Comparison of ENCODE assay signal across 28 cellular contexts in the genomic region with DNA sequence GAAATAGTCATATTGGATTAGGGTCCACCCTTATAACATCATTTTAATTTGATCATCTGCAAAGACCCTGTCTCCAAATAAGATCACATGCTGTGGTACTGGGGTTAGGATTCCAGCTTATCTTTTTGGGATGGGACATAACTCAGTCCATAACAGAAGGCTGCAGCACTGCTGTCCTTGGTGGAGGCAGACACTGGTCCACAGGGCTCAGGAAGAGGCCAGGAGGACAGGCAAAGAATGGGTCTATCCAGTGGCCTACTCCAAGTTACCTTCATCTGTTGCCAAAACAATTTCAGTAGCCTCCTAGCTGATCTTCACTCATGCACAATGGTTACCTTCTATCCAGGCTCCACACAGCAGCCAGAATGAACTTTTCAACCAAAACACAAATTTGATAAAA.
"Had no signal": no experiment of that assay in that cellular context is flagged by ENCODE, and none has a peak within 500 bp of the region (broad histone marks: within the 10 kb centered on the region; RNA-seq: fewer than 3 reads in every experiment).

No MANE protein-coding gene starts in this region.

- H3K36me3 Mint-ChIP-seq: activated naive CD8-positive, alpha-beta T cell had no signal

- H3K27ac ChIP-seq: brain microvascular endothelial cell, foreskin keratinocyte, gastrocnemius medialis had no signal

- H3K36me3 ChIP-seq: brain microvascular endothelial cell, gastrocnemius medialis had no signal

- H3K9me3 ChIP-seq: gastrocnemius medialis had no signal

- DNase-seq: activated CD4-positive, alpha-beta T cell treated with anti-CD3 and anti-CD28 coated beads for 36 hours; activated CD4-positive, alpha-beta T cell treated with anti-CD3 and anti-CD28 coated beads, Interleukin-2, amount 50 U/mL, for 1 hour; activated CD4-positive, alpha-beta T cell treated with anti-CD3 and anti-CD28 coated beads, Interleukin-2, amount 50 U/mL, for 48 hours; activated CD4-positive, CD25-positive, alpha-beta regulatory T cell; activated CD4-positive, CD25-positive, alpha-beta regulatory T cell treated with anti-CD3 and anti-CD28 coated beads, Interleukin-2, amount 50 U/mL, for 72 hours; activated CD8-positive, alpha-beta memory T cell treated with anti-CD3 and anti-CD28 coated beads for 24 hours; activated CD8-positive, alpha-beta T cell treated with anti-CD3 and anti-CD28 coated beads for 36 hours; activated effector memory CD4-positive, alpha-beta T cell treated with Interleukin-2 at 50 U/mL for 16 hours; activated gamma-delta T cell treated with Interleukin-2 at 50 U/mL for 16 hours; activated naive CD4-positive, alpha-beta T cell treated with anti-CD3 and anti-CD28 coated beads, Interleukin-2, amount 50 U/mL, for 16 hours; activated naive CD4-positive, alpha-beta T cell treated with Interleukin-2 at 50 U/mL for 16 hours; activated T-cell treated with anti-CD3 and anti-CD28 coated beads, Interleukin-2, amount 50 U/mL, for 4 hours; amniotic stem cell; anterior cingulate cortex; brain microvascular endothelial cell; caudate nucleus; cortex of kidney; dermis blood vessel endothelial cell; effector CD8-positive, alpha-beta T cell; foreskin keratinocyte; gastrocnemius medialis; glutamatergic neuron; T-helper 1 cell; T-helper 17 cell; T1000 had no signal

- H3K4me1 ChIP-seq: gastrocnemius medialis had no signal

- H3K9me3 Mint-ChIP-seq: activated CD8-positive, alpha-beta T cell treated with anti-CD3 and anti-CD28 coated beads for 36 hours; activated T-cell treated with anti-CD3 and anti-CD28 coated beads, Interleukin-2, amount 50 U/mL, for 4 hours; activated T-helper 17 cell treated with anti-CD3 and anti-CD28 coated beads, Interleukin-2, amount 50 U/mL, for 72 hours; T-helper 2 cell treated with Interferon-gamma antibody and Interleukin-4, amounts not matched to agents 5 μg/mL and 100 μg/mL, for 36 hours had no signal

- H3K4me3 ChIP-seq: gastrocnemius medialis had no signal

- H3K27ac Mint-ChIP-seq: activated CD4-positive, alpha-beta T cell treated with anti-CD3 and anti-CD28 coated beads for 36 hours; activated CD8-positive, alpha-beta T cell treated with anti-CD3 and anti-CD28 coated beads for 36 hours; activated naive CD8-positive, alpha-beta T cell; activated T-helper 17 cell treated with anti-CD3 and anti-CD28 coated beads, Interleukin-2, amount 50 U/mL, for 72 hours; T-helper 17 cell; T-helper 2 cell treated with Interferon-gamma antibody and Interleukin-4, amounts not matched to agents 5 μg/mL and 100 μg/mL, for 36 hours had no signal

- H3K27me3 ChIP-seq: brain microvascular endothelial cell, foreskin keratinocyte, gastrocnemius medialis had no signal

- H3K4me1 Mint-ChIP-seq: activated CD4-positive, alpha-beta T cell treated with anti-CD3 and anti-CD28 coated beads for 36 hours; activated T-helper 17 cell treated with anti-CD3 and anti-CD28 coated beads, Interleukin-2, amount 50 U/mL, for 72 hours had no signal

- H3K4me3 Mint-ChIP-seq: activated CD4-positive, alpha-beta T cell treated with anti-CD3 and anti-CD28 coated beads for 36 hours; activated CD8-positive, alpha-beta T cell treated with anti-CD3 and anti-CD28 coated beads for 36 hours; activated naive CD8-positive, alpha-beta T cell; activated T-cell treated with anti-CD3 and anti-CD28 coated beads, Interleukin-2, amount 50 U/mL, for 4 hours; activated T-helper 17 cell treated with anti-CD3 and anti-CD28 coated beads, Interleukin-2, amount 50 U/mL, for 72 hours; T-helper 17 cell; T-helper 2 cell treated with Interferon-gamma antibody and Interleukin-4, amounts not matched to agents 5 μg/mL and 100 μg/mL, for 36 hours had no signal
